Comparison of ENCODE assay signal across 14 cellular contexts in genomic region chr9:89425024-89425805, GRCh38.
DNase-seq lines count a peak whose midpoint lies in the region; ATAC-seq, FAIRE-seq and TF ChIP-seq lines count a peak whose summit lies in the region.
"Had no signal": no experiment of that assay in that cellular context is flagged by ENCODE, and none has a peak within 500 bp of the region (broad histone marks: within the 10 kb centered on the region; RNA-seq: fewer than 3 reads in every experiment).

No MANE protein-coding gene starts in this region.

- DNase-seq in left ventricle myocardium superior (no peak), right atrium auricular region (ENCODE audit: low spot score) (no peak), RCC 7860 (ENCODE audit: low spot score) (peak; percentile 24), dermis blood vessel endothelial cell (peak; percentile 60), LoVo (ENCODE audit: low spot score) (no peak), HAP-1 (ENCODE audit: low spot score in 2 of 2) (no peak)
- DNase-seq: SHP77; small intestine; stimulated activated naive CD4-positive, alpha-beta T cell had no signal

- H3K4me1 ChIP-seq in right atrium auricular region = peaks cover 0 to 16% of the 10 kb centered on the region in 2 donors
- no peaks in the 10 kb centered on the region for H3K4me1 ChIP-seq in HAP-1

- H3K36me3 ChIP-seq in right atrium auricular region (no peaks in the 10 kb centered on the region), HAP-1 (replicated peaks) (no peaks in the 10 kb centered on the region)

- intact Hi-C loops in left ventricle myocardium superior (cut with micrococcal nuclease) = no loop called here

- no peak for TF ChIP-seq CTCF in right atrium auricular region (IDR thresholded peaks at IDR 0.05)

- peak; percentile 17 for ATAC-seq in left ventricle myocardium superior
- no peak for ATAC-seq in GM19351 (IDR thresholded peaks at IDR 0.05; ENCODE audit: unreplicated experiment)
- ATAC-seq: HepG2 had no signal

- no peak for FAIRE-seq in RCC 7860 (lab: Jason Lieb, UNC)
- FAIRE-seq: HepG2, small intestine had no signal

- no peaks in the 10 kb centered on the region for H3K9me3 ChIP-seq in right atrium auricular region
- H3K9me3 ChIP-seq in HAP-1 = no peaks in the 10 kb centered on the region

- H3K4me3 ChIP-seq in right atrium auricular region = no peak overlapping the region
- no peak overlapping the region for H3K4me3 ChIP-seq in HAP-1
- H3K4me3 ChIP-seq: hepatocyte had no signal

- no peak overlapping the region for H3K27ac ChIP-seq in right atrium auricular region
- H3K27ac ChIP-seq in temporal lobe (ENCODE audit: low read depth, low read length) = peak overlapping the region; percentile 92
- H3K27ac ChIP-seq: C4-2B, hepatocyte had no signal

- H3K27me3 ChIP-seq in right atrium auricular region (no peaks in the 10 kb centered on the region), HAP-1 (ENCODE audit: low read depth) (no peaks in the 10 kb centered on the region)
- H3K27me3 ChIP-seq: hepatocyte had no signal

- in situ Hi-C loops in HAP-1 (cut with MboI; ENCODE audit: low sequenced_read_pairs) = no loop called here

Comparison
In these comparisons a context has a peak if more than half of its experiments do, and no peak if none do; other contexts are left out.
1. DNase-seq: peak in RCC 7860 (single experiment) and dermis blood vessel endothelial cell (single experiment); none in left ventricle myocardium superior (single experiment), right atrium auricular region (single experiment), LoVo (single experiment) and HAP-1 (0 of 2).